ENCODE assay signal across 10 cellular contexts in the genomic region with DNA sequence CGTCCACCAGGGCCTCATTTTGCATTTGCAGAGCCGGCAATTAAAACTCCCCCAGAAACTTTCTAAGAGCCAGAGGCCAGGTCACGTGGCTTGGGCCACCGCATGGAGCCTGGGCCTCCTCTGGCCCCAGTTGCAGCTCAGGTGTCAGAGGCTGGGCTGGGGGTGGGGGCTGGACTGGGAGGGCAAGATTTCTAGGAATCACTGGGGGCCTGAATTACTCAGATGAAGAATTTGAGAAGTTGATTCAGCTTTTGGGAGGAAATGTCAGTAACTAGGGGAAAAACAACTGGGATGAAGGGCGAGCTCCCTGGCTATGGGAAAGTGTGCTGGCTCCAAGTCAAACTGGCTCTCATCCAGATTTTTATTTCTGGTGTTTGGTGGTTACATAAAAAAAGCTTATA.
DNase-seq lines count a peak whose midpoint lies in the region; ATAC-seq and TF ChIP-seq lines count a peak whose summit lies in the region.
"Had no signal": no experiment of that assay in that cellular context is flagged by ENCODE, and none has a peak within 500 bp of the region (broad histone marks: within the 10 kb centered on the region; RNA-seq: fewer than 3 reads in every experiment).

No MANE protein-coding gene starts in this region.

- H3K27ac ChIP-seq in foreskin keratinocyte = peak overlapping the region; percentile 60

- no peak overlapping the region for H3K4me3 ChIP-seq in AG10803 (ENCODE audit: low read length)

- intact Hi-C loops in posterior vena cava (cut with DNase I) = no loop called here

- TF ChIP-seq CTCF in AG10803 (conservative IDR thresholded peaks at IDR 0.05; ENCODE audit: low read length) (no peak), foreskin keratinocyte (conservative IDR thresholded peaks at IDR 0.05) (no peak)

- no peaks in the 10 kb centered on the region for H3K27me3 ChIP-seq in foreskin keratinocyte
- H3K27me3 ChIP-seq: BE2C had no signal

- no peak for ATAC-seq in foreskin keratinocyte

- DNase-seq in AG10803 (ENCODE audit: low read depth) (peak; percentile 37), T1000 (lab: John Stamatoyannopoulos, UW) (peak; percentile 6), foreskin keratinocyte (no peak), posterior vena cava (ENCODE audit: low spot score) (peak; percentile 87), T-helper 9 cell (no peak), kidney glomerular epithelial cell (lab: John Stamatoyannopoulos, UW) (no peak), DMS153 (lab: John Stamatoyannopoulos, UW) (no peak), NCI-H187 (lab: John Stamatoyannopoulos, UW) (no peak)
- DNase-seq: activated CD4-positive, CD25-positive, alpha-beta regulatory T cell treated with anti-CD3 and anti-CD28 coated beads, Interleukin-2, amount 50 U/mL, for 72 hours; BE2C had no signal

- peaks cover 5% of the 10 kb centered on the region for H3K4me1 ChIP-seq in foreskin keratinocyte
- H3K4me1 ChIP-seq: BE2C had no signal

Comparison
In these comparisons a context has a peak if more than half of its experiments do, and no peak if none do; other contexts are left out.
1. DNase-seq: peak in AG10803 (single experiment), T1000 (single experiment) and posterior vena cava (single experiment); none in foreskin keratinocyte (0 of 2), T-helper 9 cell (single experiment), kidney glomerular epithelial cell (single experiment), DMS153 (single experiment) and NCI-H187 (0 of 2).